ENCODE assay signal across 28 cellular contexts in genomic region chr9:119160559-119160958, GRCh38.
"Had no signal": no experiment of that assay in that cellular context is flagged by ENCODE, and none has a peak within 500 bp of the region (broad histone marks: within the 10 kb centered on the region; RNA-seq: fewer than 3 reads in every experiment).

No MANE protein-coding gene starts in this region.

- ATAC-seq: effector memory CD8-positive, alpha-beta T cell; esophagus mucosa; foreskin keratinocyte; gastrocnemius medialis; gastroesophageal sphincter; heart left ventricle had no signal

- H3K4me1 ChIP-seq: colonic mucosa, esophagus squamous epithelium, foreskin keratinocyte, gastrocnemius medialis, gastroesophageal sphincter, heart left ventricle, heart right ventricle had no signal

- DNase-seq: colonic mucosa; cortex of kidney; dermis blood vessel endothelial cell; dorsolateral prefrontal cortex; effector CD4-positive, alpha-beta T cell; effector CD8-positive, alpha-beta T cell; effector memory CD4-positive, alpha-beta T cell; effector memory CD8-positive, alpha-beta T cell; endodermal cell; erythroblast; esophagus squamous epithelium; foreskin fibroblast; foreskin keratinocyte; foreskin melanocyte; gastrocnemius medialis; glutamatergic neuron; head of caudate nucleus; heart left ventricle; heart right ventricle had no signal

- H3K27me3 ChIP-seq: colonic mucosa, dorsolateral prefrontal cortex, esophagus squamous epithelium, foreskin keratinocyte, gastrocnemius medialis, gastroesophageal sphincter, heart right ventricle had no signal

- H3K4me3 ChIP-seq: colonic mucosa, coronary artery, dorsolateral prefrontal cortex, esophagus squamous epithelium, gastrocnemius medialis, gastroesophageal sphincter, heart left ventricle, heart right ventricle had no signal

- FAIRE-seq: colon, endometrium, endothelial cell of umbilical vein, frontal cortex had no signal

- H3K27ac Mint-ChIP-seq: dendritic cell treated with granulocyte-macrophage colony-stimulating factor and Interleukin-4, amounts not matched to agents 40 ng/mL and 50 ng/mL, for 4 days; effector memory CD8-positive, alpha-beta T cell; endodermal cell had no signal

- H3K9me3 ChIP-seq: colonic mucosa, esophagus squamous epithelium, gastrocnemius medialis, gastroesophageal sphincter, heart left ventricle had no signal

- H3K36me3 ChIP-seq: colonic mucosa, esophagus squamous epithelium, gastrocnemius medialis, gastroesophageal sphincter, heart left ventricle, heart right ventricle had no signal

- H3K27ac ChIP-seq: colonic mucosa, coronary artery, epithelial cell of prostate, esophagus squamous epithelium, foreskin keratinocyte, gastrocnemius medialis, gastroesophageal sphincter, heart left ventricle, heart right ventricle had no signal

- H3K9me3 Mint-ChIP-seq: dendritic cell treated with granulocyte-macrophage colony-stimulating factor and Interleukin-4, amounts not matched to agents 40 ng/mL and 50 ng/mL, for 4 days; endodermal cell had no signal
